In genomic region chr20:7879883-7880282, GRCh38 we compare ENCODE assay signal across 1 cellular context.
TF ChIP-seq lines count a peak whose summit lies in the region.

No MANE protein-coding gene starts in this region.

TF ChIP-seq in GM23338, 12 proteins besides CTCF, POLR2A, EP300 and RAD21 (continued from another document):
- no peak for TF ChIP-seq ZNF462 (CRISPR knock-in tag; IDR thresholded peaks at IDR 0.05)
- no peak for TF ChIP-seq POLR2AphosphoS5 (IDR thresholded peaks at IDR 0.05; ENCODE audit: low read depth)
- TF ChIP-seq EZH2 (IDR thresholded peaks at IDR 0.05; ENCODE audit: low read depth, unreplicated experiment), result no peak
- no peak for TF ChIP-seq ETS1 (IDR thresholded peaks at IDR 0.05)
